33 cellular contexts compared by ENCODE assay signal in genomic region chr10:46074547-46074946, GRCh38. TPM values are rescaled to one million over a fixed set of nuclear protein-coding genes. Genes with fewer than 3 reads are reported as not detected.
"Had no signal": no experiment of that assay in that cellular context is flagged by ENCODE, and none has a peak within 500 bp of the region (broad histone marks: within the 10 kb centered on the region; RNA-seq: fewer than 3 reads in every experiment).

No MANE protein-coding gene starts in this region.

- H3K9me3 ChIP-seq: adrenal gland, ascending aorta, breast epithelium, colonic mucosa, esophagus squamous epithelium, gastroesophageal sphincter had no signal

- H3K4me1 ChIP-seq: adrenal gland, ascending aorta, breast epithelium, colonic mucosa, esophagus squamous epithelium, gastroesophageal sphincter had no signal

- H3K36me3 ChIP-seq: adrenal gland, ascending aorta, breast epithelium, cardiac muscle cell, colonic mucosa, esophagus squamous epithelium, gastroesophageal sphincter, heart right ventricle, WERI-Rb-1 had no signal

- H3K4me3 ChIP-seq: adrenal gland, ascending aorta, breast epithelium, cardiac muscle cell, colonic mucosa, esophagus squamous epithelium, gastroesophageal sphincter, heart right ventricle had no signal

- DNase-seq: activated B cell treated with CpG ODN at 0.5 μM for 24 hours; activated CD4-positive, alpha-beta T cell treated with anti-CD3 and anti-CD28 coated beads for 48 hours; activated CD4-positive, alpha-beta T cell treated with anti-CD3 and anti-CD28 coated beads, Interleukin-2, amount 50 U/mL, for 1 hour; activated CD4-positive, alpha-beta T cell treated with anti-CD3 and anti-CD28 coated beads, Interleukin-2, amount 50 U/mL, for 48 hours; activated CD8-positive, alpha-beta T cell treated with anti-CD3 and anti-CD28 coated beads for 36 hours; activated effector memory CD4-positive, alpha-beta T cell treated with Interleukin-2 at 50 U/mL for 16 hours; activated gamma-delta T cell treated with Interleukin-2 at 50 U/mL for 16 hours; activated naive CD4-positive, alpha-beta T cell treated with Interleukin-2 at 50 U/mL for 16 hours; activated naive CD8-positive, alpha-beta T cell treated with anti-CD3 and anti-CD28 coated beads for 36 hours; activated naive CD8-positive, alpha-beta T cell treated with anti-CD3 and anti-CD28 coated beads, Interleukin-2, amount 50 U/mL, for 24 hours; activated T-cell treated with anti-CD3 and anti-CD28 coated beads, Interleukin-2, amount 50 U/mL, for 4 hours; adrenal gland; central memory CD4-positive, alpha-beta T cell; cerebellar nuclear complex; colonic mucosa; effector memory CD4-positive, alpha-beta T cell; endodermal cell; erythroblast; esophagus squamous epithelium; foreskin melanocyte; heart right ventricle; T-helper 2 cell; WERI-Rb-1 had no signal

- H3K27ac ChIP-seq: adrenal gland, ascending aorta, breast epithelium, cardiac muscle cell, colonic mucosa, esophagus squamous epithelium, gastroesophageal sphincter, heart right ventricle, WERI-Rb-1 had no signal

- H3K27me3 ChIP-seq: adrenal gland, ascending aorta, breast epithelium, cardiac muscle cell, colonic mucosa, gastroesophageal sphincter, heart right ventricle had no signal

RNA-seq across cellular contexts. Expression of gene MSMB, which starts 28.5 kb away (rescaled TPM):
- total RNA-seq: activated B cell treated with CpG ODN at 0.5 μM for 24 hours; activated CD8-positive, alpha-beta T cell treated with anti-CD3 and anti-CD28 coated beads for 36 hours; activated naive CD8-positive, alpha-beta T cell treated with anti-CD3 and anti-CD28 coated beads for 36 hours; activated T-cell treated with anti-CD3 and anti-CD28 coated beads, Interleukin-2, amount 50 U/mL, for 4 hours; activated T-helper 17 cell treated with anti-CD3 and anti-CD28 coated beads, Interleukin-2, amount 50 U/mL, for 72 hours; adrenal gland; ascending aorta; cardiac muscle cell; colonic mucosa; dermis microvascular lymphatic vessel endothelial cell; fibroblast of lung; fibroblast of villous mesenchyme; glomerular endothelial cell; heart right ventricle; T-helper 1 cell treated with Interleukin-12 subunit alpha and Interleukin-12 subunit beta and Interleukin-4 antibody, amounts not matched to agents 30 ng/mL and 1 ng/mL, for 36 hours had no signal
